In genomic region chr6:137076277-137077068, GRCh38 we compare ENCODE assay signal across 1 cellular context.
A peak's percentile ranks its signal among the peaks of the same experiment; 100 is the strongest.
TF ChIP-seq lines count a peak whose summit lies in the region.

No MANE protein-coding gene starts in this region.

TF ChIP-seq in K562, 482 proteins besides CTCF, POLR2A, EP300 and RAD21 (continued from another document and continues in another):
- TF ChIP-seq CREM (IDR thresholded peaks at IDR 0.05; ENCODE audit: low read depth) (no peak), KAT2B (IDR thresholded peaks at IDR 0.05; ENCODE audit: low read depth, low read length) (no peak), NELFE (IDR thresholded peaks at IDR 0.05; ENCODE audit: insufficient read depth, insufficient read length) (no peak), YY1 (IDR thresholded peaks at IDR 0.05; ENCODE audit: borderline replicate concordance in 1 of 3, control insufficient read depth in 1 of 3, extremely low read depth in 1 of 3, insufficient read depth in 3 of 3, insufficient read length in 1 of 3, insufficient replicate concordance in 2 of 3, low read depth in 1 of 3, low read length in 2 of 3) (peak in 1 of 3 experiments; percentile 41), MXI1 (IDR thresholded peaks at IDR 0.05; ENCODE audit: low read depth, low read length) (no peak), ELF4 (CRISPR knock-in tag; IDR thresholded peaks at IDR 0.05) (no peak), ZNF184 (CRISPR knock-in tag; IDR thresholded peaks at IDR 0.05) (no peak), ZNF77 (CRISPR knock-in tag; IDR thresholded peaks at IDR 0.05) (no peak), ATF3 (IDR thresholded peaks at IDR 0.05) (0 out of 2 replicates have a peak, but pooled peaks have one; percentile 10), ATF3 (CRISPR knock-in tag; conservative IDR thresholded peaks at IDR 0.05) (no peak), BRF2 (IDR thresholded peaks at IDR 0.05; ENCODE audit: borderline replicate concordance, insufficient read depth, insufficient read length) (no peak), ZKSCAN1 (IDR thresholded peaks at IDR 0.05; ENCODE audit: low read depth, low read length) (peak; percentile 63; the same call in 1 of the 2 replicates), SPI1 (IDR thresholded peaks at IDR 0.05; ENCODE audit: borderline replicate concordance, low read depth, low read length) (peak; percentile 87), SRSF1 (IDR thresholded peaks at IDR 0.05; ENCODE audit: low read depth, low read length) (no peak), SAFB2 (IDR thresholded peaks at IDR 0.05; ENCODE audit: borderline replicate concordance, low read depth, low read length, severe bottlenecking) (no peak), TSC22D4 (tag; IDR thresholded peaks at IDR 0.05) (no peak), SRSF7 (optimal IDR thresholded peaks at IDR 0.05; ENCODE audit: low read depth, low read length) (no peak), PPARD (CRISPR knock-in tag; IDR thresholded peaks at IDR 0.05) (no peak), THRB (CRISPR knock-in tag; conservative IDR thresholded peaks at IDR 0.05) (no peak), SRF (CRISPR knock-in tag; IDR thresholded peaks at IDR 0.05) (peak in 1 of 2 experiments; percentile 39; a peak in 1 of 4 replicates), AFF1 (IDR thresholded peaks at IDR 0.05; ENCODE audit: low read depth in 1 of 2, partially characterized antibody in 2 of 2) (peak in 1 of 2 experiments; percentile 79), DLX4 (CRISPR knock-in tag; IDR thresholded peaks at IDR 0.05) (no peak), HCFC1 (IDR thresholded peaks at IDR 0.05; ENCODE audit: low read depth, low read length) (peak; percentile 46), TEAD4 (IDR thresholded peaks at IDR 0.05; ENCODE audit: low read length) (0 out of 2 replicates have a peak, but pooled peaks have one; percentile 18), TEAD4 (CRISPR knock-in tag; IDR thresholded peaks at IDR 0.05; ENCODE audit: borderline replicate concordance) (no peak), PKNOX1 (IDR thresholded peaks at IDR 0.05) (peak; percentile 87), MAZ (CRISPR knock-in tag; conservative IDR thresholded peaks at IDR 0.05 in 1 of 2, IDR thresholded peaks at IDR 0.05 in 1 of 2) (peak in 1 of 2 experiments; percentile 54; a peak in 2 of 4 replicates), JUND (IDR thresholded peaks at IDR 0.05; ENCODE audit: borderline replicate concordance, low read depth, low read length) (peak; percentile 40), JUND (tag; IDR thresholded peaks at IDR 0.05; ENCODE audit: borderline replicate concordance, low read depth, low read length) (no peak; the same call in 2 of the 3 replicates), MYNN (IDR thresholded peaks at IDR 0.05) (peak; percentile 46; the same call in 1 of the 2 replicates), MYNN (CRISPR knock-in tag; IDR thresholded peaks at IDR 0.05) (no peak), MYC (IDR thresholded peaks at IDR 0.05; ENCODE audit: low read depth, low read length) (peak; percentile 34; the same call in 1 of the 2 replicates), MYC (CRISPR knock-in tag; IDR thresholded peaks at IDR 0.05; ENCODE audit: borderline replicate concordance, low read depth) (no peak), ATF6 (CRISPR knock-in tag; IDR thresholded peaks at IDR 0.05) (no peak), SMARCB1 (IDR thresholded peaks at IDR 0.05; ENCODE audit: insufficient read length, low read depth) (no peak), STAG1 (CRISPR knock-in tag; IDR thresholded peaks at IDR 0.05; ENCODE audit: borderline replicate concordance) (peak; percentile 85; the same call in 1 of the 2 replicates), MTF1 (CRISPR knock-in tag; IDR thresholded peaks at IDR 0.05; ENCODE audit: borderline replicate concordance) (no peak), ARID3A (IDR thresholded peaks at IDR 0.05; ENCODE audit: borderline replicate concordance, low read depth, low read length) (no peak), SMC3 (conservative IDR thresholded peaks at IDR 0.05; ENCODE audit: insufficient read depth, low read depth, low read length) (peak; percentile 88), SMARCC2 (IDR thresholded peaks at IDR 0.05; ENCODE audit: low read depth) (no peak), CEBPG (CRISPR knock-in tag; IDR thresholded peaks at IDR 0.05) (no peak), CEBPG (tag; conservative IDR thresholded peaks at IDR 0.05 in 1 of 2, IDR thresholded peaks at IDR 0.05 in 1 of 2) (peak; percentile 51 to 54; a peak in 3 of 4 replicates), TCFL5 (CRISPR knock-in tag; conservative IDR thresholded peaks at IDR 0.05) (no peak), PBX2 (CRISPR knock-in tag; IDR thresholded peaks at IDR 0.05; ENCODE audit: low read depth) (0 out of 2 replicates have a peak, but pooled peaks have one; percentile 20), PBX2 (tag; conservative IDR thresholded peaks at IDR 0.05; ENCODE audit: low read depth) (peak; percentile 48), SFPQ (IDR thresholded peaks at IDR 0.05; ENCODE audit: low read depth, low read length) (no peak), ZNF3 (CRISPR knock-in tag; IDR thresholded peaks at IDR 0.05) (no peak), TBP (optimal IDR thresholded peaks at IDR 0.05; ENCODE audit: low read depth, low read length) (no peak)
